23 cellular contexts compared by ENCODE assay signal in the genomic region with DNA sequence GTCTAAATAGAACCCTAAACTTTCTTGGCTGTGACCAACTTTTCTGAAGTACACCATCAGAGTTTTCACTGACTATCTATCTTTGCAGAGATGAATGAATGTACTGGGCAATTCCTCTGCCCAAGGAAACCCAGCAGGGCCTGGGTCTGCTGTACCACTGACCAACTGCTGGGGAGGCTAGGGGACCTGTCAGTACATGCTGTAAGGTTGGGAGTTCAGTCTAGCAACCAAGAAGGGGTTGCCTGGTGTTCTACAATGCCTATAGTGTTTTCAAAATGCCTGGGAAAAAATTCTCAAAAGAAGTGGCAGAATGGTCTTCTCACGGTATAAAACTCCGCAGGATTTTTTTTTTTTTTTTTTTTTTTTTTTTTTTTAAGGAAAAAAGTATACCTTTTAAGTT.
"Had no signal": no experiment of that assay in that cellular context is flagged by ENCODE, and none has a peak within 500 bp of the region (broad histone marks: within the 10 kb centered on the region; RNA-seq: fewer than 3 reads in every experiment).

No MANE protein-coding gene starts in this region.

- H3K27ac Mint-ChIP-seq: activated naive CD4-positive, alpha-beta T cell treated with anti-CD3 and anti-CD28 coated beads, Interleukin-2, amount 10 ng/mL, durations not matched to agents 7 days and 5 days; nephron had no signal

- H3K4me3 Mint-ChIP-seq: activated naive CD4-positive, alpha-beta T cell treated with anti-CD3 and anti-CD28 coated beads, Interleukin-2, amount 10 ng/mL, durations not matched to agents 7 days and 5 days; nephron had no signal

- H3K27me3 Mint-ChIP-seq: activated naive CD4-positive, alpha-beta T cell treated with anti-CD3 and anti-CD28 coated beads, Interleukin-2, amount 10 ng/mL, durations not matched to agents 7 days and 5 days had no signal

- FAIRE-seq: astrocyte, bronchial epithelial cell, frontal cortex had no signal

- DNase-seq: activated CD4-positive, alpha-beta T cell treated with anti-CD3 and anti-CD28 coated beads, Interleukin-2, amount 50 U/mL, for 1 hour; activated CD4-positive, CD25-positive, alpha-beta regulatory T cell treated with anti-CD3 and anti-CD28 coated beads, Interleukin-2, amount 50 U/mL, for 72 hours; activated CD8-positive, alpha-beta memory T cell treated with anti-CD3 and anti-CD28 coated beads, Interleukin-2, amount 50 U/mL, for 4 hours; activated effector memory CD4-positive, alpha-beta T cell treated with Interleukin-2 at 50 U/mL for 16 hours; activated naive CD4-positive, alpha-beta T cell treated with anti-CD3 and anti-CD28 coated beads, Interleukin-2, amount 10 ng/mL, durations not matched to agents 7 days and 5 days; activated T-cell treated with anti-CD3 and anti-CD28 coated beads, Interleukin-2, amount 50 U/mL, for 48 hours; dermis blood vessel endothelial cell; effector memory CD4-positive, alpha-beta T cell; head of caudate nucleus; left ventricle myocardium inferior; mammary epithelial cell; midbrain; nucleus accumbens; stimulated activated CD4-positive, alpha-beta T cell treated with anti-CD3 and anti-CD28 coated beads, Interleukin-15, amount 100 ng/mL, for 24 hours; stimulated activated CD4-positive, alpha-beta T cell treated with anti-CD3 and anti-CD28 coated beads, Interleukin-2, amount 100 ng/mL, for 48 hours; stomach; testis had no signal

- H3K27ac ChIP-seq: left ventricle myocardium inferior, right atrium auricular region, skin epidermis had no signal

- H3K9me3 ChIP-seq: left ventricle myocardium inferior, right atrium auricular region, stomach, testis had no signal

- H3K27me3 ChIP-seq: right atrium auricular region, stomach, testis had no signal

- H3K4me3 ChIP-seq: left ventricle myocardium inferior, right atrium auricular region, skin epidermis, stomach, testis had no signal

- H3K4me1 ChIP-seq: left ventricle myocardium inferior, right atrium auricular region, testis had no signal

- H3K4me1 Mint-ChIP-seq: activated naive CD4-positive, alpha-beta T cell treated with anti-CD3 and anti-CD28 coated beads, Interleukin-2, amount 10 ng/mL, durations not matched to agents 7 days and 5 days; nephron had no signal
